18 cellular contexts compared by ENCODE assay signal in genomic region chr5:24381861-24382460, GRCh38.
DNase-seq lines count a peak whose midpoint lies in the region; ATAC-seq lines count a peak whose summit lies in the region.
"Had no signal": no experiment of that assay in that cellular context is flagged by ENCODE, and none has a peak within 500 bp of the region (broad histone marks: within the 10 kb centered on the region; RNA-seq: fewer than 3 reads in every experiment).

No MANE protein-coding gene starts in this region.

- no peak overlapping the region for H2BK15ac ChIP-seq in mesenchymal stem cell (ENCODE audit: low read depth, poor library complexity, severe bottlenecking)

- intact Hi-C loops in sciatic nerve (cut with DNase I) = no loop called here

- H3K4me2 ChIP-seq in mesenchymal stem cell (ENCODE audit: low read length, poor library complexity, severe bottlenecking) = no peak overlapping the region

- WGBS in mesenchymal stem cell = 6% methylated on average over 4 of the region's 5 CpGs

- no peaks in the 10 kb centered on the region for H3K4me1 ChIP-seq in mesenchymal stem cell (ENCODE audit: control insufficient read depth, insufficient read depth, low read depth, low read length)
- H3K4me1 ChIP-seq: prostate gland, vagina had no signal

- no peak overlapping the region for H2AFZ ChIP-seq in mesenchymal stem cell (ENCODE audit: low read depth, low read length)

- no peak overlapping the region for H3K14ac ChIP-seq in mesenchymal stem cell (ENCODE audit: low read length in 2 of 2)

- no peak overlapping the region for H2AK5ac ChIP-seq in mesenchymal stem cell (ENCODE audit: low read length, severe bottlenecking)

- no peak overlapping the region for H3K4me3 ChIP-seq in mesenchymal stem cell (ENCODE audit: insufficient read depth in 1 of 2, low read depth in 1 of 2, low read length in 2 of 2)
- H3K4me3 ChIP-seq: K562, prostate gland, vagina had no signal

- no peaks in the 10 kb centered on the region for H3K27me3 ChIP-seq in mesenchymal stem cell (ENCODE audit: control insufficient read depth in 1 of 2, insufficient read depth in 1 of 2, low read length in 2 of 2)
- H3K27me3 ChIP-seq: vagina had no signal

- no peaks in the 10 kb centered on the region for H3K79me1 ChIP-seq in mesenchymal stem cell (replicated peaks; ENCODE audit: low read length, poor library complexity, severe bottlenecking)

- no peak for ATAC-seq in sciatic nerve
- ATAC-seq: esophagus mucosa, K562, left cardiac atrium had no signal

- no peak overlapping the region for H4K91ac ChIP-seq in mesenchymal stem cell (ENCODE audit: low read length)

- no peaks in the 10 kb centered on the region for H3K9me3 ChIP-seq in mesenchymal stem cell (ENCODE audit: control insufficient read depth, low read length)
- H3K9me3 ChIP-seq: prostate gland, vagina had no signal

- no peak overlapping the region for H3K23ac ChIP-seq in mesenchymal stem cell (ENCODE audit: low read length in 2 of 2)

- in situ Hi-C loops in ACHN (cut with HindIII; ENCODE audit: low pct_ligation_motif_present, low pct_unique_long_range_greater_than_20kb, low sequenced_read_pairs) = no loop called here

- no peak overlapping the region for H2BK12ac ChIP-seq in mesenchymal stem cell (ENCODE audit: low read length in 2 of 2)

- no peak overlapping the region for H2BK5ac ChIP-seq in mesenchymal stem cell (ENCODE audit: low read depth, low read length, poor library complexity, severe bottlenecking)

- H2BK120ac ChIP-seq in mesenchymal stem cell (ENCODE audit: low read depth, low read length) = no peak overlapping the region

- no peak overlapping the region for H4K8ac ChIP-seq in mesenchymal stem cell (ENCODE audit: low read length)

- no peak overlapping the region for H3K18ac ChIP-seq in mesenchymal stem cell (ENCODE audit: low read depth in 1 of 2, low read length in 2 of 2)

- no peaks in the 10 kb centered on the region for H3K36me3 ChIP-seq in mesenchymal stem cell (ENCODE audit: control insufficient read depth in 1 of 2, insufficient read depth in 2 of 2, low read depth in 1 of 2, low read length in 2 of 2)
- H3K36me3 ChIP-seq: prostate gland, vagina, WERI-Rb-1 had no signal

- no peak overlapping the region for H3K9ac ChIP-seq in mesenchymal stem cell (ENCODE audit: low read length)

- peak; percentile 69 for DNase-seq in ACHN
- DNase-seq in NCI-H1694 treated with DMSO at 0.1 percent for 48 hours (lab: John Stamatoyannopoulos, UW) = peak; percentile 97
- peak; percentile 35 to 87 for DNase-seq in cerebellar nuclear complex (lab: John Stamatoyannopoulos, UW)
- peak; percentile 65 for DNase-seq in mesenchymal stem cell
- DNase-seq in HT-29 (ENCODE audit: low spot score) = no peak
- DNase-seq in sciatic nerve (ENCODE audit: low spot score) = no peak
- DNase-seq in NOMO-1 treated with dmso at 0.1 percent for 144 hours (lab: John Stamatoyannopoulos, UW; ENCODE audit: unreplicated experiment) = no peak
- DNase-seq in KG1 (lab: John Stamatoyannopoulos, UW) = no peak
- DNase-seq: activated effector memory CD4-positive, alpha-beta T cell treated with Interleukin-2 at 50 U/mL for 16 hours; cortex of kidney; left cardiac atrium; NCI-H1092 treated with DMSO at 0.1 percent for 48 hours; stimulated activated CD4-positive, alpha-beta T cell treated with anti-CD3 and anti-CD28 coated beads, Interleukin-12 subunit alpha, Interleukin-12 subunit beta, amount 100 ng/mL, for 4 hours; WERI-Rb-1 had no signal

- H3K4ac ChIP-seq in mesenchymal stem cell (ENCODE audit: low read depth in 1 of 2, low read length in 2 of 2) = no peak overlapping the region

- H3K27ac ChIP-seq in mesenchymal stem cell (ENCODE audit: low read length, poor library complexity, severe bottlenecking) = peak overlapping the region; percentile 79
- H3K27ac ChIP-seq: prostate gland, vagina, WERI-Rb-1 had no signal

Comparison
In these comparisons a context has a peak if more than half of its experiments do, and no peak if none do; other contexts are left out.
1. DNase-seq: peak in ACHN (single experiment), NCI-H1694 treated with DMSO at 0.1 percent for 48 hours (single experiment), cerebellar nuclear complex (2 of 2) and mesenchymal stem cell (single experiment); none in HT-29 (single experiment), sciatic nerve (single experiment), NOMO-1 treated with dmso at 0.1 percent for 144 hours (single experiment) and KG1 (single experiment).